ENCODE assay signal across 1 cellular context in the genomic region with DNA sequence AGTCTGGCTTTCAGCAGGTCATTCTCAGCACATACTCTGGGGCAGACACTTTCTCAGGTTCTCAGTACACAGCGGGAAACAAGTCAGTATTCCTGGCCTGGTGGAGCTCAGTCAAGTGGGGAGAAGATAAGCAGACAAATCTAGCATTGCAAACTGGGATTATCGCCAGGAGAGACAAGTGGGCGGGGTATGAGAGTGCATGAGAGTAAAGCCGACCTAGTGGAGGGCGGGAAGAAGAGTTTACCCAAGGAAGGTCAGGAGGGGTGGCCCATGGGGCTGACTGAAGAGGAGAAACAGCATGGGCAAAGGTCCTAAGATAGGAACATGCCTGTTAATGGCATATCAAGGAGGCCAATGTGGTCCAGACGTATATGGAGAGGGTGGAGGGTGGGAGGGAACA.
A peak's percentile ranks its signal among the peaks of the same experiment; 100 is the strongest.
TF ChIP-seq lines count a peak whose summit lies in the region.

No MANE protein-coding gene starts in this region.

TF ChIP-seq in HEK293, 187 proteins besides CTCF, POLR2A, EP300 and RAD21 (continued from another document):
- TF ChIP-seq, protein P1, sequence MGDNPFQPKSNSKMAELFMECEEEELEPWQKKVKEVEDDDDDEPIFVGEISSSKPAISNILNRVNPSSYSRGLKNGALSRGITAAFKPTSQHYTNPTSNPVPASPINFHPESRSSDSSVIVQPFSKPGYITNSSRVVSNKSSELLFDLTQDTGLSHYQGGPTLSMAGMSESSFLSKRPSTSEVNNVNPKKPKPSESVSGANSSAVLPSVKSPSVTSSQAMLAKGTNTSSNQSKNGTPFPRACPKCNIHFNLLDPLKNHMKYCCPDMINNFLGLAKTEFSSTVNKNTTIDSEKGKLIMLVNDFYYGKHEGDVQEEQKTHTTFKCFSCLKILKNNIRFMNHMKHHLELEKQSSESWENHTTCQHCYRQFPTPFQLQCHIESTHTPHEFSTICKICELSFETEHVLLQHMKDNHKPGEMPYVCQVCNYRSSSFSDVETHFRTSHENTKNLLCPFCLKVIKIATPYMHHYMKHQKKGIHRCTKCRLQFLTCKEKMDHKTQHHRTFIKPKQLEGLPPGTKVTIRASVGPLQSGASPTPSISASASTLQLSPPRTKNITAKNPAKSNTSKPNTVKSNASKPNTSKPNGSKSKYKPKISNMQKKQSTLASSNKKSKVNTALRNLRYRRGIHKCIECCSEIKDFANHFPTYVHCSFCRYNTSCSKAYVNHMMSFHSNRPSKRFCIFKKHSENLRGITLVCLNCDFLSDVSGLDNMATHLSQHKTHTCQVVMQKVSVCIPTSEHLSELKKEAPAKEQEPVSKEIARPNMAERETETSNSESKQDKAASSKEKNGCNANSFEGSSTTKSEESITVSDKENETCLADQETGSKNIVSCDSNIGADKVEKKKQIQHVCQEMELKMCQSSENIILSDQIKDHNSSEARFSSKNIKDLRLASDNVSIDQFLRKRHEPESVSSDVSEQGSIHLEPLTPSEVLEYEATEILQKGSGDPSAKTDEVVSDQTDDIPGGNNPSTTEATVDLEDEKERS (tag by site-specific recombination; IDR thresholded peaks at IDR 0.05): no peak
- TF ChIP-seq, protein P2, sequence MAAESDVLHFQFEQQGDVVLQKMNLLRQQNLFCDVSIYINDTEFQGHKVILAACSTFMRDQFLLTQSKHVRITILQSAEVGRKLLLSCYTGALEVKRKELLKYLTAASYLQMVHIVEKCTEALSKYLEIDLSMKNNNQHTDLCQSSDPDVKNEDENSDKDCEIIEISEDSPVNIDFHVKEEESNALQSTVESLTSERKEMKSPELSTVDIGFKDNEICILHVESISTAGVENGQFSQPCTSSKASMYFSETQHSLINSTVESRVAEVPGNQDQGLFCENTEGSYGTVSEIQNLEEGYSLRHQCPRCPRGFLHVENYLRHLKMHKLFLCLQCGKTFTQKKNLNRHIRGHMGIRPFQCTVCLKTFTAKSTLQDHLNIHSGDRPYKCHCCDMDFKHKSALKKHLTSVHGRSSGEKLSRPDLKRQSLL (tag by site-specific recombination; IDR thresholded peaks at IDR 0.05): no peak
- TF ChIP-seq, protein P3, sequence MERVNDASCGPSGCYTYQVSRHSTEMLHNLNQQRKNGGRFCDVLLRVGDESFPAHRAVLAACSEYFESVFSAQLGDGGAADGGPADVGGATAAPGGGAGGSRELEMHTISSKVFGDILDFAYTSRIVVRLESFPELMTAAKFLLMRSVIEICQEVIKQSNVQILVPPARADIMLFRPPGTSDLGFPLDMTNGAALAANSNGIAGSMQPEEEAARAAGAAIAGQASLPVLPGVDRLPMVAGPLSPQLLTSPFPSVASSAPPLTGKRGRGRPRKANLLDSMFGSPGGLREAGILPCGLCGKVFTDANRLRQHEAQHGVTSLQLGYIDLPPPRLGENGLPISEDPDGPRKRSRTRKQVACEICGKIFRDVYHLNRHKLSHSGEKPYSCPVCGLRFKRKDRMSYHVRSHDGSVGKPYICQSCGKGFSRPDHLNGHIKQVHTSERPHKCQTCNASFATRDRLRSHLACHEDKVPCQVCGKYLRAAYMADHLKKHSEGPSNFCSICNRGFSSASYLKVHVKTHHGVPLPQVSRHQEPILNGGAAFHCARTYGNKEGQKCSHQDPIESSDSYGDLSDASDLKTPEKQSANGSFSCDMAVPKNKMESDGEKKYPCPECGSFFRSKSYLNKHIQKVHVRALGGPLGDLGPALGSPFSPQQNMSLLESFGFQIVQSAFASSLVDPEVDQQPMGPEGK (tag by site-specific recombination; IDR thresholded peaks at IDR 0.05): peak; percentile 24; the same call in 1 of the 2 replicates
- TF ChIP-seq, protein P4, sequence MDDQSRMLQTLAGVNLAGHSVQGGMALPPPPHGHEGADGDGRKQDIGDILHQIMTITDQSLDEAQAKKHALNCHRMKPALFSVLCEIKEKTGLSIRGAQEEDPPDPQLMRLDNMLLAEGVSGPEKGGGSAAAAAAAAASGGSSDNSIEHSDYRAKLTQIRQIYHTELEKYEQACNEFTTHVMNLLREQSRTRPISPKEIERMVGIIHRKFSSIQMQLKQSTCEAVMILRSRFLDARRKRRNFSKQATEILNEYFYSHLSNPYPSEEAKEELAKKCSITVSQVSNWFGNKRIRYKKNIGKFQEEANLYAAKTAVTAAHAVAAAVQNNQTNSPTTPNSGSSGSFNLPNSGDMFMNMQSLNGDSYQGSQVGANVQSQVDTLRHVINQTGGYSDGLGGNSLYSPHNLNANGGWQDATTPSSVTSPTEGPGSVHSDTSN (CRISPR knock-in tag; IDR thresholded peaks at IDR 0.05): no peak
- TF ChIP-seq, protein P5, sequence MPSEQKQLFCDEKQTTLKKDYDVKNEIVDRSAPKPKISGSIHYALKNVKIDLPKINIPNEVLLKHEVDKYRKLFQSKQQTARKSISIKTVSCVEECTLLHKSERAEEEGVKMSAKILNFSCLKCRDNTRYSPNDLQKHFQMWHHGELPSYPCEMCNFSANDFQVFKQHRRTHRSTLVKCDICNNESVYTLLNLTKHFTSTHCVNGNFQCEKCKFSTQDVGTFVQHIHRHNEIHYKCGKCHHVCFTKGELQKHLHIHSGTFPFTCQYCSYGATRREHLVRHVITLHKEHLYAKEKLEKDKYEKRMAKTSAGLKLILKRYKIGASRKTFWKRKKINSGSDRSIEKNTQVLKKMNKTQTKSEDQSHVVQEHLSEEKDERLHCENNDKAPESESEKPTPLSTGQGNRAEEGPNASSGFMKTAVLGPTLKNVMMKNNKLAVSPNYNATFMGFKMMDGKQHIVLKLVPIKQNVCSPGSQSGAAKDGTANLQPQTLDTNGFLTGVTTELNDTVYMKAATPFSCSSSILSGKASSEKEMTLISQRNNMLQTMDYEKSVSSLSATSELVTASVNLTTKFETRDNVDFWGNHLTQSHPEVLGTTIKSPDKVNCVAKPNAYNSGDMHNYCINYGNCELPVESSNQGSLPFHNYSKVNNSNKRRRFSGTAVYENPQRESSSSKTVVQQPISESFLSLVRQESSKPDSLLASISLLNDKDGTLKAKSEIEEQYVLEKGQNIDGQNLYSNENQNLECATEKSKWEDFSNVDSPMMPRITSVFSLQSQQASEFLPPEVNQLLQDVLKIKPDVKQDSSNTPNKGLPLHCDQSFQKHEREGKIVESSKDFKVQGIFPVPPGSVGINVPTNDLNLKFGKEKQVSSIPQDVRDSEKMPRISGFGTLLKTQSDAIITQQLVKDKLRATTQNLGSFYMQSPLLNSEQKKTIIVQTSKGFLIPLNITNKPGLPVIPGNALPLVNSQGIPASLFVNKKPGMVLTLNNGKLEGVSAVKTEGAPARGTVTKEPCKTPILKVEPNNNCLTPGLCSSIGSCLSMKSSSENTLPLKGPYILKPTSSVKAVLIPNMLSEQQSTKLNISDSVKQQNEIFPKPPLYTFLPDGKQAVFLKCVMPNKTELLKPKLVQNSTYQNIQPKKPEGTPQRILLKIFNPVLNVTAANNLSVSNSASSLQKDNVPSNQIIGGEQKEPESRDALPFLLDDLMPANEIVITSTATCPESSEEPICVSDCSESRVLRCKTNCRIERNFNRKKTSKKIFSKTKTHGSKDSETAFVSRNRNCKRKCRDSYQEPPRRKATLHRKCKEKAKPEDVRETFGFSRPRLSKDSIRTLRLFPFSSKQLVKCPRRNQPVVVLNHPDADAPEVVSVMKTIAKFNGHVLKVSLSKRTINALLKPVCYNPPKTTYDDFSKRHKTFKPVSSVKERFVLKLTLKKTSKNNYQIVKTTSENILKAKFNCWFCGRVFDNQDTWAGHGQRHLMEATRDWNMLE (tag by site-specific recombination; conservative IDR thresholded peaks at IDR 0.05; ENCODE audit: low read depth): no peak
- TF ChIP-seq SCRT2 (tag by site-specific recombination; IDR thresholded peaks at IDR 0.05) (peak; percentile 31; the same call in 1 of the 2 replicates), ZNF404 (tag by site-specific recombination; IDR thresholded peaks at IDR 0.05) (no peak), OVOL3 (tag by site-specific recombination; IDR thresholded peaks at IDR 0.05) (no peak), ZNF274 (IDR thresholded peaks at IDR 0.05; ENCODE audit: low read length) (no peak), ZNF274 (tag by site-specific recombination; IDR thresholded peaks at IDR 0.05; ENCODE audit: borderline replicate concordance) (no peak), ZNF624 (tag by site-specific recombination; IDR thresholded peaks at IDR 0.05) (no peak), ZNF23 (tag by site-specific recombination; IDR thresholded peaks at IDR 0.05; ENCODE audit: borderline replicate concordance) (no peak), ZNF792 (tag by site-specific recombination; IDR thresholded peaks at IDR 0.05) (no peak), ZNF169 (tag by site-specific recombination; IDR thresholded peaks at IDR 0.05) (no peak), YY2 (tag by site-specific recombination; IDR thresholded peaks at IDR 0.05) (no peak), ZNF37A (tag by site-specific recombination; IDR thresholded peaks at IDR 0.05) (no peak), ZNF600 (tag by site-specific recombination; IDR thresholded peaks at IDR 0.05) (peak; percentile 62), ZNF626 (tag by site-specific recombination; IDR thresholded peaks at IDR 0.05) (no peak), ZXDB (tag by site-specific recombination; IDR thresholded peaks at IDR 0.05) (no peak)
